ENCODE assay signal across 8 cellular contexts in genomic region chr1:1069061-1069710, GRCh38. TPM values are rescaled to one million over a fixed set of nuclear protein-coding genes. Genes with fewer than 3 reads are reported as not detected.
A peak's percentile ranks its signal among the peaks of the same experiment; 100 is the strongest.
DNase-seq lines count a peak whose midpoint lies in the region; ATAC-seq and TF ChIP-seq lines count a peak whose summit lies in the region.

No MANE protein-coding gene starts in this region.

- peak; percentile 36 for ATAC-seq in GM18861 (IDR thresholded peaks at IDR 0.05; ENCODE audit: unreplicated experiment)
- peak; percentile 31 for ATAC-seq in RWPE2 (ENCODE audit: low read depth)
- ATAC-seq in gastroesophageal sphincter = peak; percentile 26
- ATAC-seq in thoracic aorta (ENCODE audit: insufficient number of reproducible peaks, low FRiP score, low read depth) = no peak

- TF ChIP-seq CTCF in AG04449 (IDR thresholded peaks at IDR 0.05; ENCODE audit: insufficient read depth, low read length, missing control alignments) (no peak), RWPE2 (IDR thresholded peaks at IDR 0.05; ENCODE audit: poor library complexity, severe bottlenecking) (no peak), gastroesophageal sphincter (IDR thresholded peaks at IDR 0.05) (no peak), osteocyte (IDR thresholded peaks at IDR 0.05) (no peak), thoracic aorta (IDR thresholded peaks at IDR 0.05) (no peak)

- H3K4me3 ChIP-seq in AG04449 (ENCODE audit: low read depth, low read length) (peak overlapping the region; percentile 85), RWPE2 (ENCODE audit: severe bottlenecking) (peak overlapping the region; percentile 33), gastroesophageal sphincter (peak overlapping the region; percentile 3 to 52), thoracic aorta (peak overlapping the region; percentile 74)

- H3K9me3 ChIP-seq in RWPE2 (ENCODE audit: severe bottlenecking) = no peaks in the 10 kb centered on the region
- H3K9me3 ChIP-seq in gastroesophageal sphincter = no peaks in the 10 kb centered on the region
- H3K9me3 ChIP-seq in thoracic aorta = no peaks in the 10 kb centered on the region

- WGBS in gastroesophageal sphincter (ENCODE audit: low coverage in 1 of 2), 2 donors = no CpG with 5 or more reads among the region's 75 CpGs

- no peaks in the 10 kb centered on the region for H3K27me3 ChIP-seq in RWPE2 (ENCODE audit: insufficient read depth, poor library complexity, severe bottlenecking)
- peaks cover 87% of the 10 kb centered on the region for H3K27me3 ChIP-seq in gastroesophageal sphincter
- no peaks in the 10 kb centered on the region for H3K27me3 ChIP-seq in thoracic aorta (replicated peaks; ENCODE audit: insufficient read depth)

- no peak for TF ChIP-seq EP300 in gastroesophageal sphincter (IDR thresholded peaks at IDR 0.05)

- POLR2A ChIA-PET in AG04449 (lab: Yijun Ruan, JAX) = no interaction called here

- H3K9me3 Mint-ChIP-seq in osteocyte (ENCODE audit: unreplicated experiment) = no peaks in the 10 kb centered on the region

- DNase-seq in AG04449 (ENCODE audit: low read depth, low spot score) (no peak), HT-29 (ENCODE audit: low spot score) (peak; percentile 88), RWPE2 (ENCODE audit: low spot score) (no peak), activated gamma-delta T cell (lab: John Stamatoyannopoulos, UW) (peak; percentile 87), osteocyte (ENCODE audit: extremely low spot score, unreplicated experiment) (no peak), thoracic aorta (ENCODE audit: low spot score) (no peak)

- H3K27ac ChIP-seq in RWPE2 (ENCODE audit: poor library complexity, severe bottlenecking) (no peak overlapping the region), gastroesophageal sphincter (no peak overlapping the region), thoracic aorta (no peak overlapping the region)

- H3K4me3 Mint-ChIP-seq in osteocyte (ENCODE audit: unreplicated experiment) = peak overlapping the region; percentile 72

- H3K27me3 Mint-ChIP-seq in osteocyte (ENCODE audit: unreplicated experiment) = no peaks in the 10 kb centered on the region

- no peak for TF ChIP-seq POLR2A in gastroesophageal sphincter (IDR thresholded peaks at IDR 0.05)

- no peak overlapping the region for H3K27ac Mint-ChIP-seq in osteocyte (ENCODE audit: unreplicated experiment)

- CTCF ChIA-PET in AG04449 (lab: Yijun Ruan, JAX) = interaction anchor here (1.6 kb wide), 1 partner anchor 85 kb away, joined by 4 read pairs; no protein-coding TSS in a partner anchor

- H3K36me3 ChIP-seq in RWPE2 (ENCODE audit: low read depth) (no peaks in the 10 kb centered on the region), gastroesophageal sphincter (no peaks in the 10 kb centered on the region), thoracic aorta (no peaks in the 10 kb centered on the region)

- H3K4me1 Mint-ChIP-seq in osteocyte (ENCODE audit: unreplicated experiment) = peaks cover 6% of the 10 kb centered on the region

- no peaks in the 10 kb centered on the region for H3K36me3 Mint-ChIP-seq in osteocyte (ENCODE audit: unreplicated experiment)

- H3K4me1 ChIP-seq in RWPE2 (ENCODE audit: insufficient read depth, poor library complexity, severe bottlenecking) (peaks cover 15% of the 10 kb centered on the region), gastroesophageal sphincter (peaks cover 0 to 22% (median 16%) of the 10 kb centered on the region in 3 donors), thoracic aorta (ENCODE audit: control insufficient read depth in 1 of 2, low read depth in 2 of 2) (peaks cover 0 to 15% of the 10 kb centered on the region in 2 donors)

RNA-seq across cellular contexts. Expression of gene RNF223, which starts 4.9 kb away (rescaled TPM):
- 16.2 and 16.5 TPM in 2 replicates for total RNA-seq in HT-29 (2014; rRNA removed; shearing (Covaris generic))
- total RNA-seq in gastroesophageal sphincter (1 to 10 TPM in 1 of 4 donors, not detected in 3; 1.1 TPM), osteocyte (not detected in 2 replicates), thoracic aorta (under 1 TPM in 1 of 2 donors, not detected in 1; 0.71 TPM)

RNA-seq across cellular contexts. Expression of gene C1orf159, which starts 46.7 kb away (rescaled TPM):
- total RNA-seq in HT-29 (2014; rRNA removed; shearing (Covaris generic)) = 61.4 and 67.6 TPM in 2 replicates
- total RNA-seq in gastroesophageal sphincter = 10 to 100 TPM in 2 of 4 donors, 1 to 10 TPM in 2; 6.3 to 15.3 (median 9.9) TPM
- total RNA-seq in osteocyte = 16.9 and 17.9 TPM in 2 replicates
- 10 to 100 TPM; 10.8 to 21.2 TPM for total RNA-seq in thoracic aorta

RNA-seq across cellular contexts. Expression of gene AGRN, which starts 49.3 kb away (rescaled TPM):
- 683 and 894 TPM in 2 replicates for total RNA-seq in HT-29 (2014; rRNA removed; shearing (Covaris generic))
- total RNA-seq in gastroesophageal sphincter (10 to 100 TPM; 18.0 to 33.6 (median 23.5) TPM), osteocyte (175 and 191 TPM in 2 replicates), thoracic aorta (10 to 100 TPM; 36.2 to 36.7 TPM)

RNA-seq across cellular contexts. Expression of gene ISG15, which starts 55.9 kb away (rescaled TPM):
- 706 and 895 TPM in 2 replicates for total RNA-seq in HT-29 (2014; rRNA removed; shearing (Covaris generic))
- total RNA-seq in gastroesophageal sphincter = 10 to 100 TPM; 26.9 to 56.2 (median 45.9) TPM
- 29.3 and 30.6 TPM in 2 replicates for total RNA-seq in osteocyte
- total RNA-seq in thoracic aorta = 100 to 1,000 TPM in 1 of 2 donors, 10 to 100 TPM in 1; 31.5 to 104 TPM

Comparison
In these comparisons a context has a peak if more than half of its experiments do, and no peak if none do; other contexts are left out.
1. DNase-seq: peak in HT-29 (single experiment) and activated gamma-delta T cell (single experiment); none in AG04449 (single experiment), RWPE2 (single experiment), osteocyte (single experiment) and thoracic aorta (single experiment).
2. H3K4me3 ChIP-seq: peak in every context shown above with its lines; median percentile 85 in AG04449; 74 in thoracic aorta; 33 in RWPE2; 28 in gastroesophageal sphincter.